Comparison of ENCODE assay signal across 2 cellular contexts in the genomic region with DNA sequence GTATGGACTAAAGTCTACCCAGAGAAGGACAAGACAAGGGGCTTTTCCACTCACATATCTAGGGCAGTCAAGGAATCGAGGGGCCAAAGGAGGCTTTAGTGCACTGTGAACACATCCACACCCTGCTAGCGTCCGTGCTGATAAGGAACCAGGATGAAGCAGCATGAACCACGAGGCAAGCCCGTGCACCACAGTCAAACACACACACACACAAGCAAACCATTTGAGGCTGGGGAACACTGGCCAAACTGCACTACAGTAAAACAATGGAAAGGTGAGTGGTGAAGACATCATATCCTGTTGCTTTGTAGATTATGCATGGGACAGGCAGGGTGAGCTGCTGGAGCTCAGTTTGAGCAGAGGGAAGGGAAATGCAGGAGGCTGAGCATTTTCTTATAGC.
A peak's percentile ranks its signal among the peaks of the same experiment; 100 is the strongest.
TF ChIP-seq lines count a peak whose summit lies in the region.

No MANE protein-coding gene starts in this region.

TF ChIP-seq in WTC11, 78 proteins besides CTCF, POLR2A, EP300 and RAD21 (continued from another document):
- TF ChIP-seq ZNF396 (CRISPR knock-in tag; IDR thresholded peaks at IDR 0.05; ENCODE audit: borderline replicate concordance) = no peak
- TF ChIP-seq FOXK1 (CRISPR knock-in tag; IDR thresholded peaks at IDR 0.05) = no peak
- TF ChIP-seq CREB1 (CRISPR knock-in tag; IDR thresholded peaks at IDR 0.05) = no peak
- no peak for TF ChIP-seq NFATC4 (CRISPR knock-in tag; IDR thresholded peaks at IDR 0.05)
- TF ChIP-seq, protein P1, sequence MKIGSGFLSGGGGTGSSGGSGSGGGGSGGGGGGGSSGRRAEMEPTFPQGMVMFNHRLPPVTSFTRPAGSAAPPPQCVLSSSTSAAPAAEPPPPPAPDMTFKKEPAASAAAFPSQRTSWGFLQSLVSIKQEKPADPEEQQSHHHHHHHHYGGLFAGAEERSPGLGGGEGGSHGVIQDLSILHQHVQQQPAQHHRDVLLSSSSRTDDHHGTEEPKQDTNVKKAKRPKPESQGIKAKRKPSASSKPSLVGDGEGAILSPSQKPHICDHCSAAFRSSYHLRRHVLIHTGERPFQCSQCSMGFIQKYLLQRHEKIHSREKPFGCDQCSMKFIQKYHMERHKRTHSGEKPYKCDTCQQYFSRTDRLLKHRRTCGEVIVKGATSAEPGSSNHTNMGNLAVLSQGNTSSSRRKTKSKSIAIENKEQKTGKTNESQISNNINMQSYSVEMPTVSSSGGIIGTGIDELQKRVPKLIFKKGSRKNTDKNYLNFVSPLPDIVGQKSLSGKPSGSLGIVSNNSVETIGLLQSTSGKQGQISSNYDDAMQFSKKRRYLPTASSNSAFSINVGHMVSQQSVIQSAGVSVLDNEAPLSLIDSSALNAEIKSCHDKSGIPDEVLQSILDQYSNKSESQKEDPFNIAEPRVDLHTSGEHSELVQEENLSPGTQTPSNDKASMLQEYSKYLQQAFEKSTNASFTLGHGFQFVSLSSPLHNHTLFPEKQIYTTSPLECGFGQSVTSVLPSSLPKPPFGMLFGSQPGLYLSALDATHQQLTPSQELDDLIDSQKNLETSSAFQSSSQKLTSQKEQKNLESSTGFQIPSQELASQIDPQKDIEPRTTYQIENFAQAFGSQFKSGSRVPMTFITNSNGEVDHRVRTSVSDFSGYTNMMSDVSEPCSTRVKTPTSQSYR (CRISPR knock-in tag; IDR thresholded peaks at IDR 0.05) = no peak
- TF ChIP-seq, protein P2, sequence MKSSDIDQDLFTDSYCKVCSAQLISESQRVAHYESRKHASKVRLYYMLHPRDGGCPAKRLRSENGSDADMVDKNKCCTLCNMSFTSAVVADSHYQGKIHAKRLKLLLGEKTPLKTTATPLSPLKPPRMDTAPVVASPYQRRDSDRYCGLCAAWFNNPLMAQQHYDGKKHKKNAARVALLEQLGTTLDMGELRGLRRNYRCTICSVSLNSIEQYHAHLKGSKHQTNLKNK (CRISPR knock-in tag; IDR thresholded peaks at IDR 0.05) = no peak
- TF ChIP-seq HMGXB4 (CRISPR knock-in tag; IDR thresholded peaks at IDR 0.05) = no peak
- TF ChIP-seq, protein P3, sequence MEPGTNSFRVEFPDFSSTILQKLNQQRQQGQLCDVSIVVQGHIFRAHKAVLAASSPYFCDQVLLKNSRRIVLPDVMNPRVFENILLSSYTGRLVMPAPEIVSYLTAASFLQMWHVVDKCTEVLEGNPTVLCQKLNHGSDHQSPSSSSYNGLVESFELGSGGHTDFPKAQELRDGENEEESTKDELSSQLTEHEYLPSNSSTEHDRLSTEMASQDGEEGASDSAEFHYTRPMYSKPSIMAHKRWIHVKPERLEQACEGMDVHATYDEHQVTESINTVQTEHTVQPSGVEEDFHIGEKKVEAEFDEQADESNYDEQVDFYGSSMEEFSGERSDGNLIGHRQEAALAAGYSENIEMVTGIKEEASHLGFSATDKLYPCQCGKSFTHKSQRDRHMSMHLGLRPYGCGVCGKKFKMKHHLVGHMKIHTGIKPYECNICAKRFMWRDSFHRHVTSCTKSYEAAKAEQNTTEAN (CRISPR knock-in tag; IDR thresholded peaks at IDR 0.05) = no peak
- TF ChIP-seq NFE2L1 (CRISPR knock-in tag; IDR thresholded peaks at IDR 0.05) = no peak
- TF ChIP-seq GABPB1 (CRISPR knock-in tag; IDR thresholded peaks at IDR 0.05) = no peak
- no peak for TF ChIP-seq TCF7 (CRISPR knock-in tag; IDR thresholded peaks at IDR 0.05; ENCODE audit: low read depth)

TF ChIP-seq in endothelial cell of umbilical vein, 7 proteins besides CTCF, POLR2A, EP300 and RAD21 (continued from another document):
- TF ChIP-seq, protein P4, sequence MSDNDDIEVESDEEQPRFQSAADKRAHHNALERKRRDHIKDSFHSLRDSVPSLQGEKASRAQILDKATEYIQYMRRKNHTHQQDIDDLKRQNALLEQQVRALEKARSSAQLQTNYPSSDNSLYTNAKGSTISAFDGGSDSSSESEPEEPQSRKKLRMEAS (IDR thresholded peaks at IDR 0.05; ENCODE audit: insufficient read depth, insufficient read length) = peak; percentile 50
